25 cellular contexts compared by ENCODE assay signal in the genomic region with DNA sequence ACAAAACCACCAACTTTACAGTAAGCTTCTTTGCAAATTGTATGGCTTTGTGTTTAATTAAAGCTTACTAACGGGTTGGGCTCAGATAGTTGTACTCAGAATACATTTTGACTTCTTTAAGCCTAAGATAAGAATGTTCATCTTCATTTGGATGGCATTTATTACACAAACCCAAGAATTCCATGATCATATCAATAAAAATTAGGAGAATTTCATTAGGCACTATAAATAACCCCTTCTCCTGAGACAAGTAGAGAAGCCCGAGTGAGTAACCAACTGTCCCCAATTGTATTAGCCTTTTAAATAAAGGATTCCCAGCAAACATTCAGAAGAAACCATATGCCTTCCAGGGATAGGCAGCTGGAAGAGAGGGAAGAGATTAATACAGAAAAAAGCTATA.
A peak's percentile ranks its signal among the peaks of the same experiment; 100 is the strongest.
DNase-seq lines count a peak whose midpoint lies in the region; ATAC-seq, FAIRE-seq and TF ChIP-seq lines count a peak whose summit lies in the region.
"Had no signal": no experiment of that assay in that cellular context is flagged by ENCODE, and none has a peak within 500 bp of the region (broad histone marks: within the 10 kb centered on the region; RNA-seq: fewer than 3 reads in every experiment).

No MANE protein-coding gene starts in this region.

- TF ChIP-seq EP300 in SK-N-SH (IDR thresholded peaks at IDR 0.05; ENCODE audit: borderline replicate concordance in 1 of 2, low read depth in 1 of 2, low read length in 1 of 2): no peak

- no peaks in the 10 kb centered on the region for H3K36me3 Mint-ChIP-seq in Caco-2 (ENCODE audit: insufficient read depth, unreplicated experiment)
- H3K36me3 Mint-ChIP-seq: CD8-positive, alpha-beta T cell had no signal

- H3K4me1 ChIP-seq in SK-N-SH (ENCODE audit: control insufficient read depth in 1 of 2, insufficient read depth in 2 of 2, low read depth in 1 of 2, low read length in 1 of 2) (peaks cover 0 to 15% of the 10 kb centered on the region in 2 experiments; a peak in 2 of 4 replicates), body of pancreas (peaks cover 37% of the 10 kb centered on the region), pancreas (peaks cover 0 to 5% (median 0%) of the 10 kb centered on the region in 3 donors), Caco-2 (no peaks in the 10 kb centered on the region)

- intact Hi-C loops in body of pancreas (cut with DNase I) (no loop called here), pancreas (cut with DNase I) (no loop called here), Caco-2 (cut with micrococcal nuclease; ENCODE audit: unreplicated experiment) (no loop called here)

- H3K27ac ChIP-seq in SK-N-SH (ENCODE audit: low read depth in 2 of 2, low read length in 1 of 2): no peak overlapping the region
- H3K27ac ChIP-seq in body of pancreas: peak overlapping the region in 3 of 4 donors; percentile 10 to 41 (median 30)
- H3K27ac ChIP-seq in pancreas: peak overlapping the region in 3 of 4 donors; percentile 1 to 45 (median 13)
- H3K27ac ChIP-seq: 22Rv1; BLaER1 treated with 17β-estradiol and CSF1 and Interleukin-3, amounts not matched to agents 10 nM and 100 nM; C4-2B had no signal

- POLR2A ChIA-PET in SK-N-SH (lab: Yijun Ruan, JAX) (no interaction called here), Caco-2 (lab: Charles Lee) (no interaction called here)

- no peak overlapping the region for H3K9ac ChIP-seq in SK-N-SH
- H3K9ac ChIP-seq: BLaER1 treated with 17β-estradiol and CSF1 and Interleukin-3, amounts not matched to agents 10 nM and 100 nM had no signal

- H4K20me1 ChIP-seq in SK-N-SH (ENCODE audit: insufficient read depth): no peaks in the 10 kb centered on the region
- H4K20me1 ChIP-seq: BLaER1 treated with 17β-estradiol and CSF1 and Interleukin-3, amounts not matched to agents 10 nM and 100 nM had no signal

- H2AFZ ChIP-seq in SK-N-SH (ENCODE audit: low read depth): no peak overlapping the region

- no peak for FAIRE-seq in pancreas (lab: Jason Lieb, UNC)
- FAIRE-seq: GM12878, GM12892, GM18507 had no signal

- no peaks in the 10 kb centered on the region for H3K9me2 ChIP-seq in SK-N-SH

- no peak for DNase-seq in SK-N-SH
- no peak for DNase-seq in body of pancreas
- DNase-seq in pancreas: no peak
- DNase-seq in Caco-2: no peak
- DNase-seq in left lobe of liver (ENCODE audit: low spot score): no peak
- DNase-seq in AG08395 (ENCODE audit: low spot score): no peak
- DNase-seq: ACHN; AML-193; CD4-positive, alpha-beta T cell; CD8-positive, alpha-beta T cell; DMS 273 treated with DMSO at 0.1 percent for 48 hours; DMS153; DMS53; DMS79; DND-41; EL; GDM1 had no signal

- no peaks in the 10 kb centered on the region for H3K9me3 Mint-ChIP-seq in Caco-2 (ENCODE audit: unreplicated experiment)
- H3K9me3 Mint-ChIP-seq: CD4-positive, alpha-beta T cell; CD8-positive, alpha-beta T cell had no signal

- ATAC-seq in SK-N-SH treated with all-trans-retinoic acid at 6 μM for 48 hours (no peak), body of pancreas (no peak), pancreas (no peak), left lobe of liver (no peak)
- ATAC-seq: CD8-positive, alpha-beta T cell; GM12878 had no signal

- no peak overlapping the region for H3K27ac Mint-ChIP-seq in Caco-2 (ENCODE audit: unreplicated experiment)
- H3K27ac Mint-ChIP-seq: B cell; CD4-positive, alpha-beta T cell; CD8-positive, alpha-beta T cell had no signal

- TF ChIP-seq RAD21 in SK-N-SH (IDR thresholded peaks at IDR 0.05; ENCODE audit: low read length): no peak

- CTCF ChIA-PET in SK-N-SH (lab: Yijun Ruan, JAX) (interaction anchor here (1.1 to 1.9 kb wide), 4 partner anchors 11 to 93 kb away, joined by 3 to 5 read pairs (median 5); no protein-coding TSS in a partner anchor), Caco-2 (lab: Charles Lee) (no interaction called here)

- TF ChIP-seq POLR2A in body of pancreas (IDR thresholded peaks at IDR 0.05): no peak

- no peaks in the 10 kb centered on the region for H3F3A ChIP-seq in SK-N-SH (replicated peaks; ENCODE audit: insufficient read depth)

- H3K4me3 ChIP-seq in SK-N-SH (ENCODE audit: low read depth in 2 of 2, low read length in 1 of 2) (no peak overlapping the region), body of pancreas (no peak overlapping the region), pancreas (no peak overlapping the region), Caco-2 (ENCODE audit: low read depth, low read length) (no peak overlapping the region)
- H3K4me3 ChIP-seq: BLaER1 treated with 17β-estradiol and CSF1 and Interleukin-3, amounts not matched to agents 10 nM and 100 nM; GM12878 had no signal

- H3K9me3 ChIP-seq in SK-N-SH: no peaks in the 10 kb centered on the region
- no peaks in the 10 kb centered on the region for H3K9me3 ChIP-seq in body of pancreas
- no peaks in the 10 kb centered on the region for H3K9me3 ChIP-seq in pancreas
- H3K9me3 ChIP-seq in Caco-2: no peaks in the 10 kb centered on the region
- H3K9me3 ChIP-seq: BLaER1 treated with 17β-estradiol and CSF1 and Interleukin-3, amounts not matched to agents 10 nM and 100 nM had no signal

- H3K4me2 ChIP-seq in SK-N-SH: no peak overlapping the region

- TF ChIP-seq CTCF in SK-N-SH (IDR thresholded peaks at IDR 0.05) (no peak), body of pancreas (IDR thresholded peaks at IDR 0.05) (no peak), pancreas (IDR thresholded peaks at IDR 0.05) (no peak), Caco-2 (IDR thresholded peaks at IDR 0.05; ENCODE audit: insufficient read depth in 1 of 2, low read depth in 1 of 2, low read length in 1 of 2, severe bottlenecking in 1 of 2, unreplicated experiment in 1 of 2) (no peak)

- H3K27me3 ChIP-seq in SK-N-SH (ENCODE audit: insufficient read depth) (no peaks in the 10 kb centered on the region), body of pancreas (no peaks in the 10 kb centered on the region), pancreas (no peaks in the 10 kb centered on the region), Caco-2 (replicated peaks; ENCODE audit: control insufficient read depth, insufficient read depth, low read length) (no peaks in the 10 kb centered on the region)
- H3K27me3 ChIP-seq: BLaER1 treated with 17β-estradiol and CSF1 and Interleukin-3, amounts not matched to agents 10 nM and 100 nM had no signal

- BruUV-seq in Caco-2 (replicated peaks; lab: Mats Ljungman, UMichigan): no TSS peak

- H3K79me2 ChIP-seq in SK-N-SH (ENCODE audit: insufficient read depth): no peaks in the 10 kb centered on the region

- H3K36me3 ChIP-seq in SK-N-SH (replicated peaks in 1 of 2; ENCODE audit: control insufficient read depth in 1 of 2, insufficient read depth in 2 of 2, low read length in 1 of 2) (no peaks in the 10 kb centered on the region), body of pancreas (replicated peaks in 1 of 2; ENCODE audit: insufficient read depth in 1 of 2, low read depth in 2 of 2) (no peaks in the 10 kb centered on the region), pancreas (no peaks in the 10 kb centered on the region), Caco-2 (ENCODE audit: control insufficient read depth, insufficient read depth, low read length) (no peaks in the 10 kb centered on the region)
- H3K36me3 ChIP-seq: BLaER1 treated with 17β-estradiol and CSF1 and Interleukin-3, amounts not matched to agents 10 nM and 100 nM had no signal

- H3K4me3 Mint-ChIP-seq in Caco-2 (ENCODE audit: unreplicated experiment): no peak overlapping the region
- H3K4me3 Mint-ChIP-seq: B cell; CD4-positive, alpha-beta T cell; CD8-positive, alpha-beta T cell had no signal

- H3K4me1 Mint-ChIP-seq in Caco-2 (ENCODE audit: low read depth, unreplicated experiment): no peaks in the 10 kb centered on the region
- H3K4me1 Mint-ChIP-seq: B cell had no signal

- 9% methylated on average over 2 of the region's 2 CpGs for WGBS in SK-N-SH (ENCODE audit: low lambda C conversion rate)
- 52 to 60% methylated on average over 2 of the region's 2 CpGs for WGBS in body of pancreas, 2 donors
- 74 to 79% methylated on average over 2 of the region's 2 CpGs for WGBS in pancreas, 2 donors

- H3K27me3 Mint-ChIP-seq in Caco-2 (ENCODE audit: insufficient read depth, unreplicated experiment): peaks cover 15% of the 10 kb centered on the region
- H3K27me3 Mint-ChIP-seq: B cell; CD4-positive, alpha-beta T cell had no signal

TF ChIP-seq in SK-N-SH treated with all-trans-retinoic acid at 6 μM for 48 hours, 23 proteins besides CTCF, POLR2A, EP300 and RAD21:
- TF ChIP-seq ESRRG (CRISPR knock-in tag; IDR thresholded peaks at IDR 0.05) (no peak), ISL1 (CRISPR knock-in tag; IDR thresholded peaks at IDR 0.05) (peak; percentile 74)

TF ChIP-seq in SK-N-SH, 30 proteins besides CTCF, POLR2A, EP300 and RAD21 (continues in another document):
- no peak for TF ChIP-seq RXRA (IDR thresholded peaks at IDR 0.05; ENCODE audit: borderline replicate concordance, low read depth)
- TF ChIP-seq, protein P1, sequence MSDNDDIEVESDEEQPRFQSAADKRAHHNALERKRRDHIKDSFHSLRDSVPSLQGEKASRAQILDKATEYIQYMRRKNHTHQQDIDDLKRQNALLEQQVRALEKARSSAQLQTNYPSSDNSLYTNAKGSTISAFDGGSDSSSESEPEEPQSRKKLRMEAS (IDR thresholded peaks at IDR 0.05; ENCODE audit: low read depth): no peak
- TF ChIP-seq GATA2 (CRISPR knock-in tag; IDR thresholded peaks at IDR 0.05): no peak
- TF ChIP-seq, protein P2, sequence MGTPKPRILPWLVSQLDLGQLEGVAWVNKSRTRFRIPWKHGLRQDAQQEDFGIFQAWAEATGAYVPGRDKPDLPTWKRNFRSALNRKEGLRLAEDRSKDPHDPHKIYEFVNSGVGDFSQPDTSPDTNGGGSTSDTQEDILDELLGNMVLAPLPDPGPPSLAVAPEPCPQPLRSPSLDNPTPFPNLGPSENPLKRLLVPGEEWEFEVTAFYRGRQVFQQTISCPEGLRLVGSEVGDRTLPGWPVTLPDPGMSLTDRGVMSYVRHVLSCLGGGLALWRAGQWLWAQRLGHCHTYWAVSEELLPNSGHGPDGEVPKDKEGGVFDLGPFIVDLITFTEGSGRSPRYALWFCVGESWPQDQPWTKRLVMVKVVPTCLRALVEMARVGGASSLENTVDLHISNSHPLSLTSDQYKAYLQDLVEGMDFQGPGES (IDR thresholded peaks at IDR 0.05; ENCODE audit: low read depth, low read length): no peak
- TF ChIP-seq, protein P3, sequence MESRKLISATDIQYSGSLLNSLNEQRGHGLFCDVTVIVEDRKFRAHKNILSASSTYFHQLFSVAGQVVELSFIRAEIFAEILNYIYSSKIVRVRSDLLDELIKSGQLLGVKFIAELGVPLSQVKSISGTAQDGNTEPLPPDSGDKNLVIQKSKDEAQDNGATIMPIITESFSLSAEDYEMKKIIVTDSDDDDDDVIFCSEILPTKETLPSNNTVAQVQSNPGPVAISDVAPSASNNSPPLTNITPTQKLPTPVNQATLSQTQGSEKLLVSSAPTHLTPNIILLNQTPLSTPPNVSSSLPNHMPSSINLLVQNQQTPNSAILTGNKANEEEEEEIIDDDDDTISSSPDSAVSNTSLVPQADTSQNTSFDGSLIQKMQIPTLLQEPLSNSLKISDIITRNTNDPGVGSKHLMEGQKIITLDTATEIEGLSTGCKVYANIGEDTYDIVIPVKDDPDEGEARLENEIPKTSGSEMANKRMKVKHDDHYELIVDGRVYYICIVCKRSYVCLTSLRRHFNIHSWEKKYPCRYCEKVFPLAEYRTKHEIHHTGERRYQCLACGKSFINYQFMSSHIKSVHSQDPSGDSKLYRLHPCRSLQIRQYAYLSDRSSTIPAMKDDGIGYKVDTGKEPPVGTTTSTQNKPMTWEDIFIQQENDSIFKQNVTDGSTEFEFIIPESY (IDR thresholded peaks at IDR 0.05; ENCODE audit: borderline replicate concordance, low read depth): no peak
- no peak for TF ChIP-seq GABPA (IDR thresholded peaks at IDR 0.05; ENCODE audit: low read depth)

Comparison
In these comparisons a context has a peak if more than half of its experiments do, and no peak if none do; other contexts are left out.
1. H3K27ac ChIP-seq: peak in body of pancreas (3 of 4) and pancreas (3 of 4); none in SK-N-SH (0 of 2).